In genomic region chr19:46607441-46607841, GRCh38 we compare ENCODE assay signal across 15 cellular contexts. TPM values are rescaled to one million over a fixed set of nuclear protein-coding genes. Genes with fewer than 3 reads are reported as not detected.
DNase-seq lines count a peak whose midpoint lies in the region; ATAC-seq and TF ChIP-seq lines count a peak whose summit lies in the region.
"Had no signal": no experiment of that assay in that cellular context is flagged by ENCODE, and none has a peak within 500 bp of the region (broad histone marks: within the 10 kb centered on the region; RNA-seq: fewer than 3 reads in every experiment).

No MANE protein-coding gene starts in this region.

- H3F3A ChIP-seq in GM23248 (ENCODE audit: insufficient read depth): peaks cover 44% of the 10 kb centered on the region

- WGBS in GM23248 (ENCODE audit: low coverage in 1 of 2, low lambda C conversion rate in 2 of 2, missing lambda C conversion rate in 2 of 2), 2 experiments: 87 to 89% methylated on average over 9 to 12 of the region's 12 CpGs

- ATAC-seq in lower lobe of right lung: no peak
- no peak for ATAC-seq in HG03565 (IDR thresholded peaks at IDR 0.05; ENCODE audit: unreplicated experiment)
- ATAC-seq: mucosa of descending colon, right lobe of liver had no signal

- H4K20me1 ChIP-seq in GM23248 (ENCODE audit: insufficient read depth): no peaks in the 10 kb centered on the region; the same call in 1 of the 2 replicates

- H3K27me3 ChIP-seq in lower lobe of right lung (ENCODE audit: low read depth) (no peaks in the 10 kb centered on the region), uterus (no peaks in the 10 kb centered on the region), GM23248 (replicated peaks; ENCODE audit: insufficient read depth) (no peaks in the 10 kb centered on the region)
- H3K27me3 ChIP-seq: breast epithelium, right lobe of liver had no signal

- in situ Hi-C loops in GM23248 (cut with MboI): no loop called here

- DNase-seq in NCI-H1105 treated with DMSO at 0.1 percent for 48 hours (lab: John Stamatoyannopoulos, UW) (peak; percentile 37), NCI-H1105 (lab: John Stamatoyannopoulos, UW) (no peak), Ammon's horn (ENCODE audit: low spot score) (peak; percentile 66), anterior cingulate cortex (lab: John Stamatoyannopoulos, UW) (peak in 42 of 58 donors; percentile 14 to 70 (median 43)), lower lobe of right lung (peak; percentile 27), uterus (no peak), GM23248 (no peak)
- DNase-seq: NCI-H187, trophoblast cell had no signal

- intact Hi-C loops in lower lobe of right lung (cut with DNase I): loop anchor here (10.0 kb wide), 1 partner anchor 57 kb away; the partner anchor contains the start of gene DACT3
- intact Hi-C loops in uterus (cut with DNase I; ENCODE audit: low total_unique reads): no loop called here

- H3K4me3 ChIP-seq in lower lobe of right lung (no peak overlapping the region), uterus (no peak overlapping the region), GM23248 (no peak overlapping the region)
- H3K4me3 ChIP-seq: breast epithelium, mucosa of descending colon, right lobe of liver had no signal

- H2AFZ ChIP-seq in GM23248: no peak overlapping the region

- peaks cover 32% of the 10 kb centered on the region for H3K4me1 ChIP-seq in lower lobe of right lung
- H3K4me1 ChIP-seq in uterus: peaks cover 0 to 7% of the 10 kb centered on the region in 2 donors
- H3K4me1 ChIP-seq in GM23248 (ENCODE audit: insufficient read depth): peaks cover 22% of the 10 kb centered on the region

- H3K4me2 ChIP-seq in GM23248 (ENCODE audit: unreplicated experiment): no peak overlapping the region

- H3K9me2 ChIP-seq in GM23248 (ENCODE audit: insufficient read depth): no peaks in the 10 kb centered on the region

- H3K27ac ChIP-seq in lower lobe of right lung (no peak overlapping the region), uterus (peak overlapping the region in 1 of 2 donors; percentile 20), GM23248 (no peak overlapping the region)
- H3K27ac ChIP-seq: right lobe of liver had no signal

- TF ChIP-seq POLR2A in uterus (IDR thresholded peaks at IDR 0.05): no peak

- TF ChIP-seq CTCF in lower lobe of right lung (IDR thresholded peaks at IDR 0.05) (no peak), uterus (IDR thresholded peaks at IDR 0.05) (no peak)

- H3K9me3 ChIP-seq in lower lobe of right lung: no peaks in the 10 kb centered on the region
- no peaks in the 10 kb centered on the region for H3K9me3 ChIP-seq in uterus
- H3K9me3 ChIP-seq in GM23248 (ENCODE audit: low read depth): no peaks in the 10 kb centered on the region
- H3K9me3 ChIP-seq: breast epithelium, mucosa of descending colon, right lobe of liver had no signal

- H3K9ac ChIP-seq in GM23248: no peak overlapping the region

- H3K79me2 ChIP-seq in GM23248 (ENCODE audit: insufficient read depth): peaks cover 55% of the 10 kb centered on the region

- peaks cover 55% of the 10 kb centered on the region for H3K36me3 ChIP-seq in lower lobe of right lung
- no peaks in the 10 kb centered on the region for H3K36me3 ChIP-seq in uterus
- H3K36me3 ChIP-seq in GM23248 (ENCODE audit: low read depth): peaks cover 43% of the 10 kb centered on the region; the same call in 1 of the 2 replicates
- H3K36me3 ChIP-seq: breast epithelium had no signal

RNA-seq across cellular contexts. Expression of gene CALM3, which starts 6.3 kb away (rescaled TPM):
- total RNA-seq in lower lobe of right lung (155 TPM), uterus (100 to 1,000 TPM in 3 of 4 donors, 10 to 100 TPM in 1; 83.8 to 225 (median 157) TPM)
- 229 and 271 TPM in 2 replicates for total RNA-seq in GM23248 (2014; rRNA removed; shearing (Covaris generic))
- 217 and 225 TPM in 2 replicates for polyA plus RNA-seq in GM23248 (2016; fragmentation: Nextera tagmentation; extraction: Ambion mirVana)

RNA-seq across cellular contexts. Expression of gene PTGIR, which starts 17.4 kb away (rescaled TPM):
- 6.9 TPM for total RNA-seq in lower lobe of right lung
- 1 to 10 TPM in 2 of 4 donors, under 1 TPM in 2; 0.51 to 6.1 (median 3.5) TPM for total RNA-seq in uterus
- total RNA-seq in GM23248 (2014; rRNA removed; shearing (Covaris generic)): 18.0 and 21.1 TPM in 2 replicates
- polyA plus RNA-seq in GM23248 (2016; fragmentation: Nextera tagmentation; extraction: Ambion mirVana): 21.1 and 21.5 TPM in 2 replicates

RNA-seq across cellular contexts. Expression of gene GNG8, which starts 28.6 kb away (rescaled TPM):
- not detected for total RNA-seq in lower lobe of right lung
- not detected for total RNA-seq in uterus
- total RNA-seq in GM23248 (2014; rRNA removed; shearing (Covaris generic)): not detected in 2 replicates
- not detected in 2 replicates for polyA plus RNA-seq in GM23248 (2016; fragmentation: Nextera tagmentation; extraction: Ambion mirVana)
- total RNA-seq: breast epithelium, epithelial cell of proximal tubule, H4, right lobe of liver had no signal

RNA-seq across cellular contexts. Expression of gene DACT3, which starts 53.5 kb away (rescaled TPM):
- total RNA-seq in lower lobe of right lung: 4.9 TPM
- 10 to 100 TPM in 3 of 4 donors, under 1 TPM in 1; 0.29 to 90.1 (median 30.3) TPM for total RNA-seq in uterus
- total RNA-seq in GM23248 (2014; rRNA removed; shearing (Covaris generic)): 7.1 and 7.3 TPM in 2 replicates
- polyA plus RNA-seq in GM23248 (2016; fragmentation: Nextera tagmentation; extraction: Ambion mirVana): 0.63 and 0.66 TPM in 2 replicates
- total RNA-seq: epithelial cell of proximal tubule had no signal

Comparison
In these comparisons a context has a peak if more than half of its experiments do, and no peak if none do; other contexts are left out.
1. DNase-seq: peak in NCI-H1105 treated with DMSO at 0.1 percent for 48 hours (single experiment), Ammon's horn (single experiment), anterior cingulate cortex (42 of 58) and lower lobe of right lung (single experiment); none in NCI-H1105 (single experiment), uterus (0 of 2) and GM23248 (single experiment).